Comparison of ENCODE assay signal across 1 cellular context in genomic region chr4:67725132-67725531, GRCh38.
TF ChIP-seq lines count a peak whose summit lies in the region.

No MANE protein-coding gene starts in this region.

TF ChIP-seq in K562, 482 proteins besides CTCF, POLR2A, EP300 and RAD21 (continued from another document):
- TF ChIP-seq ATF6 (CRISPR knock-in tag; IDR thresholded peaks at IDR 0.05), result no peak
